Comparison of ENCODE assay signal across 8 cellular contexts in genomic region chr21:17585875-17586450, GRCh38. TPM values are rescaled to one million over a fixed set of nuclear protein-coding genes. Genes with fewer than 3 reads are reported as not detected.
DNase-seq lines count a peak whose midpoint lies in the region; ATAC-seq and TF ChIP-seq lines count a peak whose summit lies in the region.

No MANE protein-coding gene starts in this region.

- H3K27me3 Mint-ChIP-seq in activated CD8-positive, alpha-beta T cell treated with anti-CD3 and anti-CD28 coated beads for 36 hours = no peaks in the 10 kb centered on the region

- no peak for TF ChIP-seq POLR2A in suprapubic skin (IDR thresholded peaks at IDR 0.05)

- TF ChIP-seq CTCF in GM12874 (IDR thresholded peaks at IDR 0.05; ENCODE audit: insufficient read depth, low read depth, low read length) (peak; percentile 33), suprapubic skin (IDR thresholded peaks at IDR 0.05) (peak; percentile 29 to 45)
- TF ChIP-seq CTCF in activated CD8-positive, alpha-beta T cell treated with anti-CD3 and anti-CD28 coated beads for 36 hours (IDR thresholded peaks at IDR 0.05) = peak; percentile 66

- no peaks in the 10 kb centered on the region for H3K4me1 ChIP-seq in suprapubic skin

- H3K27ac ChIP-seq in suprapubic skin = no peak overlapping the region

- CTCF ChIA-PET in activated CD8-positive, alpha-beta T cell treated with anti-CD3 and anti-CD28 coated beads for 36 hours (lab: Charles Lee) = interaction anchor here (0.6 to 2.7 kb wide), 14 partner anchors 9 to 198 kb away, joined by 3 to 58 read pairs (median 4); partner anchors contain the start of gene CXADR

- 5% methylated on average over 3 of the region's 3 CpGs for WGBS in suprapubic skin

- no peak overlapping the region for H3K27ac Mint-ChIP-seq in activated CD8-positive, alpha-beta T cell treated with anti-CD3 and anti-CD28 coated beads for 36 hours

- peak; percentile 51 for DNase-seq in AG08395 (ENCODE audit: low spot score)
- peak; percentile 17 for DNase-seq in NCI-H187 treated with DMSO at 0.1 percent for 48 hours (lab: John Stamatoyannopoulos, UW)
- peak; percentile 9 for DNase-seq in activated CD8-positive, alpha-beta T cell treated with anti-CD3 and anti-CD28 coated beads for 36 hours
- peak; percentile 7 for DNase-seq in hepatic stellate cell (ENCODE audit: low spot score)
- no peak for DNase-seq in suprapubic skin (ENCODE audit: low spot score in 2 of 2)

- no peaks in the 10 kb centered on the region for H3K27me3 ChIP-seq in suprapubic skin

- H3K36me3 ChIP-seq in suprapubic skin = no peaks in the 10 kb centered on the region

- POLR2A ChIA-PET in activated CD8-positive, alpha-beta T cell treated with anti-CD3 and anti-CD28 coated beads for 36 hours (lab: Charles Lee) = no interaction called here

- no peaks in the 10 kb centered on the region for H3K4me1 Mint-ChIP-seq in activated CD8-positive, alpha-beta T cell treated with anti-CD3 and anti-CD28 coated beads for 36 hours (ENCODE audit: low read depth)

- no peaks in the 10 kb centered on the region for H3K9me3 ChIP-seq in suprapubic skin

- TF ChIP-seq EP300 in suprapubic skin (IDR thresholded peaks at IDR 0.05) = no peak

- H3K4me3 Mint-ChIP-seq in activated CD8-positive, alpha-beta T cell treated with anti-CD3 and anti-CD28 coated beads for 36 hours = no peak overlapping the region

- no peak for ATAC-seq in activated CD8-positive, alpha-beta T cell treated with anti-CD3 and anti-CD28 coated beads for 36 hours
- no peak for ATAC-seq in GM21576 (IDR thresholded peaks at IDR 0.05; ENCODE audit: unreplicated experiment)
- no peak for ATAC-seq in GM21717 (IDR thresholded peaks at IDR 0.05; ENCODE audit: unreplicated experiment)

- intact Hi-C loops in activated CD8-positive, alpha-beta T cell treated with anti-CD3 and anti-CD28 coated beads for 36 hours (cut with micrococcal nuclease) = loop anchor here (5.0 kb wide), 1 partner anchor 199 kb away; no protein-coding TSS in a partner anchor

- H3K9me3 Mint-ChIP-seq in activated CD8-positive, alpha-beta T cell treated with anti-CD3 and anti-CD28 coated beads for 36 hours = no peaks in the 10 kb centered on the region

- H3K36me3 Mint-ChIP-seq in activated CD8-positive, alpha-beta T cell treated with anti-CD3 and anti-CD28 coated beads for 36 hours (ENCODE audit: low read depth) = peaks cover 1% of the 10 kb centered on the region

- H3K4me3 ChIP-seq in suprapubic skin = no peak overlapping the region

RNA-seq across cellular contexts. Expression of gene BTG3, which starts 26.7 kb away (rescaled TPM):
- 10 to 100 TPM; 38.8 to 38.9 TPM for total RNA-seq in activated CD8-positive, alpha-beta T cell treated with anti-CD3 and anti-CD28 coated beads for 36 hours
- total RNA-seq in suprapubic skin = 10 to 100 TPM; 50.4 to 81.5 (median 72.4) TPM

Comparison
In these comparisons a context has a peak if more than half of its experiments do, and no peak if none do; other contexts are left out.
1. DNase-seq: peak in AG08395 (single experiment), NCI-H187 treated with DMSO at 0.1 percent for 48 hours (single experiment), activated CD8-positive, alpha-beta T cell treated with anti-CD3 and anti-CD28 coated beads for 36 hours (single experiment) and hepatic stellate cell (single experiment); none in suprapubic skin (0 of 2).
2. Peak in every context shown above with its lines, with median percentiles within 50 percentile points of each other: CTCF ChIP-seq.